Comparison of ENCODE assay signal across 8 cellular contexts in the genomic region with DNA sequence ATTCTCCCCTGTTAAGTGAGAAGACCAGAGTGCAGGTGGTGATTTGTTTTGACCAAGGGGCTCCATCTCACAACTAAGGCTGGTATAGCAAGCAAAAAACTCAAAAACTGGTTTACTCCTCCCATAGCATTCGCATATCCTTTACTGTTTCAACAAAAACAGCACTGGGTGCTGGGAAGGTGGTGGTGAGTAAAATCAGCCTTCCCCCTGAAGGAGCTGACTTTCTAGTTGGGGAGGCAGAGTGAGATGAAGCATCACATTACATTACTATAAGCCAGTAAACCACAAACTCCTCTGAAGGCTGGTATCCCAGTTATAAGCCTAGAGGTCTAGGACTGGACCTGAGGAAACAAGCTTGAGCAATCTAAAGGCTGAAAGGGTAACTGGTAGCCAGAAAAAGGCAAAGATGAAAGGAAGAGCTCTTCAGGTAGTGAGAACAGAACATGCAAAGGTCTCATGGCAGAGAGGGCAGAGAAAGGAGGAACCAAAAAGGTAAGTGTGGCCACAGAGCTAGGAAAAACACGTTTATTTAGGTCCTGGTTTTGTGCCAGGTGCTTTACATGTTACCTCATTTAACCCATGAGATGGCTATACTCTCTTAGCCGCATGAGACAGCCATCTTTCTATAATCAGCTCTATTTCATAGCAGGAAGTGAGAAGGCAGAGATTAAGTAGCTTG. TPM values are rescaled to one million over a fixed set of nuclear protein-coding genes. Genes with fewer than 3 reads are reported as not detected.
A peak's percentile ranks its signal among the peaks of the same experiment; 100 is the strongest.
DNase-seq lines count a peak whose midpoint lies in the region; ATAC-seq and TF ChIP-seq lines count a peak whose summit lies in the region.

No MANE protein-coding gene starts in this region.

- H3K27ac Mint-ChIP-seq in activated T-helper 17 cell treated with anti-CD3 and anti-CD28 coated beads, Interleukin-2, amount 50 U/mL, for 72 hours, result peak overlapping the region; percentile 94
- peak overlapping the region; percentile 69 to 71 for H3K27ac Mint-ChIP-seq in stimulated activated naive CD8-positive, alpha-beta T cell treated with anti-CD3 and anti-CD28 coated beads, Interleukin-15, amount 100 ng/mL, for 72 hours

- H3K79me2 ChIP-seq in DND-41 (ENCODE audit: insufficient read depth, low read length) (peaks cover 81% of the 10 kb centered on the region), trophoblast cell (ENCODE audit: control insufficient read depth, insufficient read depth, low read length, poor library complexity) (no peaks in the 10 kb centered on the region)

- no peak overlapping the region for H4K12ac ChIP-seq in trophoblast cell (ENCODE audit: low read depth, low read length)

- H3K4me2 ChIP-seq in DND-41 (ENCODE audit: insufficient read depth, low read length), result no peak overlapping the region
- no peak overlapping the region for H3K4me2 ChIP-seq in trophoblast cell (ENCODE audit: low read length)

- no peak overlapping the region for H4K8ac ChIP-seq in trophoblast cell (ENCODE audit: low read depth, low read length)

- H3K4me3 Mint-ChIP-seq in activated T-helper 17 cell treated with anti-CD3 and anti-CD28 coated beads, Interleukin-2, amount 50 U/mL, for 72 hours, result peak overlapping the region; percentile 80
- H3K4me3 Mint-ChIP-seq in stimulated activated naive CD8-positive, alpha-beta T cell treated with anti-CD3 and anti-CD28 coated beads, Interleukin-15, amount 100 ng/mL, for 72 hours, result peak overlapping the region; percentile 39 to 63

- ATAC-seq in DND-41 (ENCODE audit: insufficient read depth, low read depth) (peak; percentile 53), GM19328 (IDR thresholded peaks at IDR 0.05; ENCODE audit: unreplicated experiment) (peak; percentile 89), HG03159 (IDR thresholded peaks at IDR 0.05; ENCODE audit: unreplicated experiment) (peak; percentile 89), heart right ventricle (no peak)
- ATAC-seq in activated T-helper 17 cell treated with anti-CD3 and anti-CD28 coated beads, Interleukin-2, amount 50 U/mL, for 72 hours (replicated peaks), result peak; percentile 92
- peak; percentile 91 for ATAC-seq in stimulated activated naive CD8-positive, alpha-beta T cell treated with anti-CD3 and anti-CD28 coated beads, Interleukin-15, amount 100 ng/mL, for 72 hours

- H2AFZ ChIP-seq in DND-41 (ENCODE audit: low read depth, low read length) (no peak overlapping the region), trophoblast cell (ENCODE audit: insufficient read depth, low read length, poor library complexity) (no peak overlapping the region)

- TF ChIP-seq CTCF in DND-41 (IDR thresholded peaks at IDR 0.05; ENCODE audit: borderline replicate concordance, extremely low read depth, low read length, poor library complexity, severe bottlenecking) (no peak), heart right ventricle (IDR thresholded peaks at IDR 0.05) (no peak)

- H4K20me1 ChIP-seq in DND-41 (ENCODE audit: insufficient read depth, low read length), result peaks cover 34% of the 10 kb centered on the region; the same call in 1 of the 2 replicates

- H3K36me3 ChIP-seq in DND-41 (ENCODE audit: insufficient read depth, low read length) (peaks cover 51% of the 10 kb centered on the region), trophoblast cell (ENCODE audit: control insufficient read depth in 1 of 2, insufficient read depth in 2 of 2, low read length in 2 of 2) (peaks cover 7% of the 10 kb centered on the region in 2 experiments), heart right ventricle (peaks cover 0 to 11% (median 0%) of the 10 kb centered on the region in 9 donors)

- no CpG with 5 or more reads among the region's 3 CpGs for WGBS in trophoblast cell (ENCODE audit: extremely low coverage, insufficient coverage, insufficient read length)
- WGBS in heart right ventricle, 2 donors, result 62 to 64% methylated on average over 3 of the region's 3 CpGs

- H2AK5ac ChIP-seq in trophoblast cell (ENCODE audit: low read length), result no peak overlapping the region

- no peak overlapping the region for H3K23ac ChIP-seq in trophoblast cell (ENCODE audit: low read length)

- no peak overlapping the region for H2BK120ac ChIP-seq in trophoblast cell (ENCODE audit: insufficient read depth, low read length, poor library complexity)

- H3K4me1 ChIP-seq in DND-41 (ENCODE audit: insufficient read depth, low read length) (no peaks in the 10 kb centered on the region), trophoblast cell (ENCODE audit: control insufficient read depth in 1 of 2, insufficient read depth in 2 of 2, low read length in 2 of 2) (no peaks in the 10 kb centered on the region), heart right ventricle (peaks cover 0 to 56% (median 28%) of the 10 kb centered on the region in 9 donors)

- DNase-seq in DND-41, result no peak
- DNase-seq in stimulated activated naive CD8-positive, alpha-beta T cell treated with anti-CD3 and anti-CD28 coated beads, Interleukin-15, amount 100 ng/mL, for 72 hours, result peak in 1 of 2 donors; percentile 70
- no peak for DNase-seq in trophoblast cell
- no peak for DNase-seq in heart right ventricle
- DNase-seq in activated CD8-positive, alpha-beta memory T cell treated with anti-CD3 and anti-CD28 coated beads, Interleukin-2, amount 50 U/mL, for 48 hours, result no peak

- H3K27me3 ChIP-seq in DND-41 (ENCODE audit: insufficient read depth, low read length, poor library complexity) (no peaks in the 10 kb centered on the region), trophoblast cell (ENCODE audit: insufficient read depth, low read length) (no peaks in the 10 kb centered on the region), heart right ventricle (no peaks in the 10 kb centered on the region)

- peaks cover 63% of the 10 kb centered on the region for H3K4me1 Mint-ChIP-seq in activated T-helper 17 cell treated with anti-CD3 and anti-CD28 coated beads, Interleukin-2, amount 50 U/mL, for 72 hours
- H3K4me1 Mint-ChIP-seq in stimulated activated naive CD8-positive, alpha-beta T cell treated with anti-CD3 and anti-CD28 coated beads, Interleukin-15, amount 100 ng/mL, for 72 hours, result peaks cover 86% of the 10 kb centered on the region

- no peak overlapping the region for H3K9ac ChIP-seq in DND-41 (ENCODE audit: low read depth, low read length)
- H3K9ac ChIP-seq in trophoblast cell (ENCODE audit: low read length), result no peak overlapping the region

- H3K14ac ChIP-seq in trophoblast cell (ENCODE audit: low read length), result no peak overlapping the region

- H3K27ac ChIP-seq in DND-41 (ENCODE audit: low read length), result peak overlapping the region; percentile 7; the same call in 1 of the 2 replicates
- no peak overlapping the region for H3K27ac ChIP-seq in trophoblast cell (ENCODE audit: low read depth, low read length)
- H3K27ac ChIP-seq in heart right ventricle, result peak overlapping the region in 1 of 10 donors; percentile 7

- H3K9me3 ChIP-seq in DND-41 (ENCODE audit: insufficient read depth, low read length, severe bottlenecking), result peaks cover 9% of the 10 kb centered on the region
- H3K9me3 ChIP-seq in trophoblast cell (ENCODE audit: insufficient read depth, low read depth, low read length), result peaks cover 7% of the 10 kb centered on the region
- peaks cover 0 to 9% (median 0%) of the 10 kb centered on the region in 11 donors for H3K9me3 ChIP-seq in heart right ventricle

- peaks cover 95% of the 10 kb centered on the region for H3K36me3 Mint-ChIP-seq in activated T-helper 17 cell treated with anti-CD3 and anti-CD28 coated beads, Interleukin-2, amount 50 U/mL, for 72 hours (ENCODE audit: low read depth)

- no peak overlapping the region for H4K91ac ChIP-seq in trophoblast cell (ENCODE audit: low read depth, low read length)

- no peak overlapping the region for H3K18ac ChIP-seq in trophoblast cell (ENCODE audit: low read length)

- H3K4me3 ChIP-seq in DND-41 (ENCODE audit: low read depth in 1 of 2, low read length in 2 of 2), result no peak overlapping the region
- H3K4me3 ChIP-seq in trophoblast cell (ENCODE audit: low read depth, low read length), result no peak overlapping the region
- no peak overlapping the region for H3K4me3 ChIP-seq in heart right ventricle

- H3K4ac ChIP-seq in trophoblast cell (ENCODE audit: low read depth, low read length), result no peak overlapping the region

- intact Hi-C loops in heart right ventricle (cut with DNase I), result no loop called here

- peaks cover 5% of the 10 kb centered on the region for H3K9me3 Mint-ChIP-seq in activated T-helper 17 cell treated with anti-CD3 and anti-CD28 coated beads, Interleukin-2, amount 50 U/mL, for 72 hours
- peaks cover 23 to 25% of the 10 kb centered on the region in 2 donors for H3K9me3 Mint-ChIP-seq in stimulated activated naive CD8-positive, alpha-beta T cell treated with anti-CD3 and anti-CD28 coated beads, Interleukin-15, amount 100 ng/mL, for 72 hours

- no peak overlapping the region for H2BK5ac ChIP-seq in trophoblast cell (ENCODE audit: low read depth, low read length, poor library complexity)

- H2BK12ac ChIP-seq in trophoblast cell (ENCODE audit: low read length), result no peak overlapping the region

- no peaks in the 10 kb centered on the region for H3K27me3 Mint-ChIP-seq in activated T-helper 17 cell treated with anti-CD3 and anti-CD28 coated beads, Interleukin-2, amount 50 U/mL, for 72 hours
- H3K27me3 Mint-ChIP-seq in stimulated activated naive CD8-positive, alpha-beta T cell treated with anti-CD3 and anti-CD28 coated beads, Interleukin-15, amount 100 ng/mL, for 72 hours, result no peaks in the 10 kb centered on the region

- no peaks in the 10 kb centered on the region for H3K79me1 ChIP-seq in trophoblast cell (ENCODE audit: low read length)

RNA-seq across cellular contexts. Expression of a gene that starts 22.3 kb away (rescaled TPM):
- 100 to 1,000 TPM; 140 to 209 TPM for total RNA-seq in activated T-helper 17 cell treated with anti-CD3 and anti-CD28 coated beads, Interleukin-2, amount 50 U/mL, for 72 hours
- 99.0 and 103 TPM in 2 replicates for polyA plus RNA-seq in trophoblast cell (2013)
- total RNA-seq in heart right ventricle, result 10 to 100 TPM; 67.5 to 98.7 (median 78.3) TPM
- polyA plus RNA-seq in heart right ventricle, result 10 to 100 TPM; 18.7 to 25.3 TPM

Comparison
In these comparisons a context has a peak if more than half of its experiments do, and no peak if none do; other contexts are left out.
1. ATAC-seq: peak in DND-41 (single experiment), GM19328 (single experiment), HG03159 (single experiment), activated T-helper 17 cell treated with anti-CD3 and anti-CD28 coated beads, Interleukin-2, amount 50 U/mL, for 72 hours (single experiment) and stimulated activated naive CD8-positive, alpha-beta T cell treated with anti-CD3 and anti-CD28 coated beads, Interleukin-15, amount 100 ng/mL, for 72 hours (single experiment); none in heart right ventricle (0 of 8).